In the genomic region with DNA sequence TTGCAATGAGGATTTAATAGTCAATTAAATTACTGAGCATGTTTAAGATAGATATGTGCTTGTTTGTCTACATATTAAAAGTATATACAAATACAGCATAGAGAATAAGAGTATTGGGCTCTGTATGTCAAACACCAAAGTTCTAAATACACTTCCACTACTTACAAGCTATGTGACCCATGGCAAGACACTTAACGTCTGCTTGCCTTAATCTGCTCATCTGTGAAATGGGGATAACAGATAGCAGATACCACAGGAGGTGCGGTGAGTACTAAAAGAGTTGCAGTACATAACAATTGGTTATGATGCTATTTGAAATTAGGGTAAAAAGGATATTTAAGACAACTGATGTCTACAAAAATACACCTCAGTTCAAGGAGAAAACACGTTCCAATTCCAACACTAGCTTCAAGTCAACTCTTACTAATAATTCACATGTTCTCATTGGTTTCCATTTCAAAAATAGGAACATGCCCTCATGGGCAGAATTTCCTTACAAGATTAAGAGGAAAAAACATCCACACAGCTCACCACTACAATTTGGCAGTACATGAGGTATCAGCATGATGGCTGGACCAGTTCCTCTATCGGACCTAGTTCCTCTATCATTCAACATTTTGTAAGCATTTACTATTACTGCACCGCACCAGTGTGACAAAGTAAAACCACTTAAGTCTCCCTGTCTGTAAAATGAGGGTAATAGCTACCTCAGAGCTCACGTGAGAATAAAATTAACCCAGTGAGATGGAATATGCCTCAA, we compare ENCODE assay signal across 18 cellular contexts.
DNase-seq lines count a peak whose midpoint lies in the region; ATAC-seq, FAIRE-seq and TF ChIP-seq lines count a peak whose summit lies in the region.
"Had no signal": no experiment of that assay in that cellular context is flagged by ENCODE, and none has a peak within 500 bp of the region (broad histone marks: within the 10 kb centered on the region; RNA-seq: fewer than 3 reads in every experiment).

No MANE protein-coding gene starts in this region.

- TF ChIP-seq POLR2A in K562 (conservative IDR thresholded peaks at IDR 0.05), result no peak

- H4K20me1 ChIP-seq in SK-N-SH (ENCODE audit: insufficient read depth), result no peaks in the 10 kb centered on the region
- no peaks in the 10 kb centered on the region for H4K20me1 ChIP-seq in K562 (replicated peaks; ENCODE audit: control insufficient read depth, insufficient read depth, low read length)

- ATAC-seq in SK-N-SH treated with all-trans-retinoic acid at 6 μM for 48 hours (no peak), K562 (no peak), lower lobe of right lung (peak; percentile 56 to 67), thoracic aorta (ENCODE audit: insufficient number of reproducible peaks, low FRiP score, low read depth) (no peak), GM19463 (IDR thresholded peaks at IDR 0.05; ENCODE audit: unreplicated experiment) (no peak)
- ATAC-seq: activated T-helper 17 cell treated with anti-CD3 and anti-CD28 coated beads, Interleukin-2, amount 50 U/mL, for 72 hours had no signal

- no peaks in the 10 kb centered on the region for H3K9me3 ChIP-seq in SK-N-SH
- H3K9me3 ChIP-seq in K562 (replicated peaks; ENCODE audit: control insufficient read depth, insufficient read depth, low read depth, low read length), result no peaks in the 10 kb centered on the region
- H3K9me3 ChIP-seq in lower lobe of right lung, result no peaks in the 10 kb centered on the region
- no peaks in the 10 kb centered on the region for H3K9me3 ChIP-seq in thoracic aorta
- H3K9me3 ChIP-seq: Peyer's patch had no signal

- TF ChIP-seq CTCF in SK-N-SH (IDR thresholded peaks at IDR 0.05) (no peak), K562 (IDR thresholded peaks at IDR 0.05 in 2 of 3, conservative IDR thresholded peaks at IDR 0.05 in 1 of 3; ENCODE audit: insufficient read depth in 2 of 3, low read depth in 1 of 3, low read length in 3 of 3) (no peak), lower lobe of right lung (IDR thresholded peaks at IDR 0.05) (no peak), thoracic aorta (IDR thresholded peaks at IDR 0.05) (no peak)

- H3K36me3 ChIP-seq in SK-N-SH (replicated peaks in 1 of 2; ENCODE audit: control insufficient read depth in 1 of 2, insufficient read depth in 2 of 2, low read length in 1 of 2), result no peaks in the 10 kb centered on the region
- no peaks in the 10 kb centered on the region for H3K36me3 ChIP-seq in K562 (ENCODE audit: control insufficient read depth, insufficient read depth, low read length)
- H3K36me3 ChIP-seq in lower lobe of right lung, result no peaks in the 10 kb centered on the region
- H3K36me3 ChIP-seq in thoracic aorta, result no peaks in the 10 kb centered on the region
- H3K36me3 ChIP-seq: Peyer's patch had no signal

- no peaks in the 10 kb centered on the region for H3K9me1 ChIP-seq in K562 (ENCODE audit: control insufficient read depth, insufficient read depth, low read length)

- H3K27me3 ChIP-seq in SK-N-SH (ENCODE audit: insufficient read depth) (peaks cover 7% of the 10 kb centered on the region; the same call in 1 of the 2 replicates), K562 (ENCODE audit: control insufficient read depth in 2 of 2, insufficient read depth in 2 of 2, low read length in 2 of 2) (no peaks in the 10 kb centered on the region), lower lobe of right lung (ENCODE audit: low read depth) (no peaks in the 10 kb centered on the region), thoracic aorta (replicated peaks; ENCODE audit: insufficient read depth) (no peaks in the 10 kb centered on the region)
- H3K27me3 ChIP-seq: Peyer's patch had no signal

- H3K4me3 ChIP-seq in SK-N-SH (ENCODE audit: low read depth in 2 of 2, low read length in 1 of 2) (no peak overlapping the region), K562 (no peak overlapping the region), lower lobe of right lung (no peak overlapping the region), thoracic aorta (peak overlapping the region; percentile 34)
- H3K4me3 ChIP-seq: Peyer's patch had no signal

- H2AFZ ChIP-seq in SK-N-SH (ENCODE audit: low read depth) (no peak overlapping the region), K562 (ENCODE audit: low read depth, low read length) (no peak overlapping the region)

- WGBS in SK-N-SH (ENCODE audit: low lambda C conversion rate), result 5% methylated on average over 6 of the region's 6 CpGs
- 26% methylated on average over 6 of the region's 6 CpGs for WGBS in K562 (ENCODE audit: insufficient coverage, low coverage, missing lambda C conversion rate)

- H3K79me2 ChIP-seq in SK-N-SH (ENCODE audit: insufficient read depth) (no peaks in the 10 kb centered on the region), K562 (ENCODE audit: control insufficient read depth, insufficient read depth, low read length) (no peaks in the 10 kb centered on the region)

- POLR2A ChIA-PET in SK-N-SH (lab: Yijun Ruan, JAX), result no interaction called here
- POLR2A ChIA-PET in K562 (lab: Yijun Ruan, JAX), result interaction anchor here (0.6 to 1.3 kb wide), 3 partner anchors 9 to 207 kb away, joined by 3 read pairs; a partner anchor contains a TSS

- H3F3A ChIP-seq in SK-N-SH (replicated peaks; ENCODE audit: insufficient read depth), result no peaks in the 10 kb centered on the region

- no peaks in the 10 kb centered on the region for H3K9me2 ChIP-seq in SK-N-SH

- no TSS peak for BruUV-seq in K562 (replicated peaks; lab: Mats Ljungman, UMichigan)

- FAIRE-seq in K562 (lab: Jason Lieb, UNC), result no peak
- FAIRE-seq: islet of Langerhans had no signal

- H3K9ac ChIP-seq in SK-N-SH, result no peak overlapping the region
- no peak overlapping the region for H3K9ac ChIP-seq in K562 (ENCODE audit: insufficient read depth in 1 of 2, low read depth in 2 of 2, low read length in 2 of 2)

- H3K4me1 ChIP-seq in SK-N-SH (ENCODE audit: control insufficient read depth in 1 of 2, insufficient read depth in 2 of 2, low read depth in 1 of 2, low read length in 1 of 2), result no peaks in the 10 kb centered on the region
- H3K4me1 ChIP-seq in K562 (replicated peaks in 1 of 2; ENCODE audit: control insufficient read depth in 2 of 2, insufficient read depth in 2 of 2, low read length in 2 of 2), result no peaks in the 10 kb centered on the region; a peak in 1 of 5 replicates
- H3K4me1 ChIP-seq in lower lobe of right lung, result peaks cover 18% of the 10 kb centered on the region
- H3K4me1 ChIP-seq in thoracic aorta (ENCODE audit: control insufficient read depth in 1 of 2, low read depth in 2 of 2), result peaks cover 14 to 29% of the 10 kb centered on the region in 2 donors

- CTCF ChIA-PET in SK-N-SH (lab: Yijun Ruan, JAX), result no interaction called here
- CTCF ChIA-PET in K562 (lab: Yijun Ruan, JAX; ENCODE audit: low intra/inter-chr PET ratio), result no interaction called here

- TF ChIP-seq EP300 in SK-N-SH (IDR thresholded peaks at IDR 0.05; ENCODE audit: borderline replicate concordance in 1 of 2, low read depth in 1 of 2, low read length in 1 of 2) (no peak), K562 (IDR thresholded peaks at IDR 0.05; ENCODE audit: low read length) (no peak)

- DNase-seq in SK-N-SH (no peak), K562 (ENCODE audit: extremely low read depth in 1 of 4, low spot score in 3 of 4) (no peak), lower lobe of right lung (no peak), thoracic aorta (ENCODE audit: low spot score) (no peak), cerebellum (ENCODE audit: low spot score) (no peak), SW480 (ENCODE audit: low spot score) (no peak)
- DNase-seq: activated CD4-positive, alpha-beta T cell treated with anti-CD3 and anti-CD28 coated beads, Interleukin-2, amount 50 U/mL, for 48 hours; CD4-positive, alpha-beta memory T cell; effector CD4-positive, alpha-beta T cell; NCI-H1417; NCI-H345; Peyer's patch; stimulated activated naive CD4-positive, alpha-beta T cell had no signal

- intact Hi-C loops in K562 (cut with micrococcal nuclease), result no loop called here
- intact Hi-C loops in lower lobe of right lung (cut with DNase I), result no loop called here

- no peak for TF ChIP-seq RAD21 in SK-N-SH (IDR thresholded peaks at IDR 0.05; ENCODE audit: low read length)
- no peak for TF ChIP-seq RAD21 in K562 (CRISPR knock-in tag; conservative IDR thresholded peaks at IDR 0.05 in 1 of 2, IDR thresholded peaks at IDR 0.05 in 1 of 2)

- no peak overlapping the region for H3K27ac ChIP-seq in SK-N-SH (ENCODE audit: low read depth in 2 of 2, low read length in 1 of 2)
- H3K27ac ChIP-seq in K562 (ENCODE audit: extremely low read depth, low read depth, low read length), result no peak overlapping the region
- no peak overlapping the region for H3K27ac ChIP-seq in lower lobe of right lung
- H3K27ac ChIP-seq in thoracic aorta, result no peak overlapping the region
- H3K27ac ChIP-seq: 22Rv1, Peyer's patch had no signal

- in situ Hi-C loops in K562 (cut with MboI), result no loop called here

- H3K4me2 ChIP-seq in SK-N-SH (peak overlapping the region; percentile 45; the same call in 1 of the 2 replicates), K562 (ENCODE audit: insufficient read depth, low read length) (no peak overlapping the region)

TF ChIP-seq in SK-N-SH, 30 proteins besides CTCF, POLR2A, EP300 and RAD21:
- TF ChIP-seq SIN3A (IDR thresholded peaks at IDR 0.05; ENCODE audit: borderline replicate concordance, low read depth, low read length), result no peak
- TF ChIP-seq POLR2AphosphoS5 (IDR thresholded peaks at IDR 0.05; ENCODE audit: low read depth, low read length), result no peak
- no peak for TF ChIP-seq MEF2A (IDR thresholded peaks at IDR 0.05; ENCODE audit: borderline replicate concordance, low read depth)

TF ChIP-seq in K562, 482 proteins besides CTCF, POLR2A, EP300 and RAD21 (continues in another document):
- peak; percentile 60 for TF ChIP-seq RBM25 (IDR thresholded peaks at IDR 0.05; ENCODE audit: low read depth, low read length, severe bottlenecking)

Comparison
In these comparisons a context has a peak if more than half of its experiments do, and no peak if none do; other contexts are left out.
1. ATAC-seq: peak in lower lobe of right lung (2 of 2); none in SK-N-SH treated with all-trans-retinoic acid at 6 μM for 48 hours (single experiment), K562 (single experiment), thoracic aorta (single experiment) and GM19463 (single experiment).